ENCODE assay signal across 24 cellular contexts in genomic region chr2:136492901-136493300, GRCh38.
A peak's percentile ranks its signal among the peaks of the same experiment; 100 is the strongest.
DNase-seq lines count a peak whose midpoint lies in the region; ATAC-seq, FAIRE-seq and TF ChIP-seq lines count a peak whose summit lies in the region.
"Had no signal": no experiment of that assay in that cellular context is flagged by ENCODE, and none has a peak within 500 bp of the region (broad histone marks: within the 10 kb centered on the region; RNA-seq: fewer than 3 reads in every experiment).

No MANE protein-coding gene starts in this region.

- no peak overlapping the region for H3K23ac ChIP-seq in H1 (ENCODE audit: insufficient read length)

- no peaks in the 10 kb centered on the region for H3K36me3 ChIP-seq in H1 (ENCODE audit: control insufficient read depth in 2 of 4, insufficient read depth in 4 of 4, low read length in 3 of 4)
- H3K36me3 ChIP-seq: BLaER1, MG63, SJCRH30 had no signal

- no peak for FAIRE-seq in H1 (lab: Jason Lieb, UNC)
- FAIRE-seq: A204.1, K562, RCC 7860 had no signal

- H4K5ac ChIP-seq in H1 (ENCODE audit: insufficient read length, low read depth, low read length), result no peak overlapping the region

- TF ChIP-seq RAD21 in H1 (IDR thresholded peaks at IDR 0.05 in 1 of 2, conservative IDR thresholded peaks at IDR 0.05 in 1 of 2; ENCODE audit: low read depth in 2 of 2, low read length in 2 of 2), result no peak

- no peaks in the 10 kb centered on the region for H3K9me3 ChIP-seq in H1 (ENCODE audit: insufficient read depth in 2 of 2, low read depth in 1 of 2, low read length in 1 of 2)
- H3K9me3 ChIP-seq: BLaER1, MG63, SJCRH30 had no signal

- no peak overlapping the region for H3K9ac ChIP-seq in H1 (replicated peaks in 1 of 4; ENCODE audit: extremely low read depth in 1 of 4, low read depth in 3 of 4, low read length in 3 of 4)
- H3K9ac ChIP-seq: BLaER1 had no signal

- no peak overlapping the region for H3K14ac ChIP-seq in H1 (ENCODE audit: insufficient read length)

- H2BK5ac ChIP-seq in H1 (ENCODE audit: low read depth, low read length), result no peak overlapping the region

- H2BK12ac ChIP-seq in H1 (ENCODE audit: low read depth, low read length), result no peak overlapping the region

- no peak overlapping the region for H3K4me2 ChIP-seq in H1 (ENCODE audit: insufficient read depth in 1 of 2, low read depth in 2 of 2, low read length in 2 of 2)
- H3K4me2 ChIP-seq: BLaER1 had no signal

- H3K4me3 ChIP-seq in NB4 (ENCODE audit: low read depth, low read length) (no peak overlapping the region), H1 (ENCODE audit: extremely low read depth in 1 of 4, insufficient read depth in 2 of 4, low read depth in 3 of 4, low read length in 4 of 4) (no peak overlapping the region)
- H3K4me3 ChIP-seq: BLaER1, K562, MG63, SJCRH30 had no signal

- 77% methylated on average over 8 of the region's 8 CpGs; no CpG with 5 or more reads in 1 of the 2 experiments for WGBS in H1 (ENCODE audit: extremely low coverage in 1 of 2, insufficient coverage in 1 of 2, insufficient read length in 1 of 2, insufficient replicate concordance in 2 of 2, low coverage in 1 of 2, low lambda C conversion rate in 2 of 2, missing lambda C conversion rate in 1 of 2), 2 experiments

- TF ChIP-seq CTCF in NB4 (IDR thresholded peaks at IDR 0.05; ENCODE audit: low read depth, low read length), result no peak
- no peak for TF ChIP-seq CTCF in H1 (IDR thresholded peaks at IDR 0.05; ENCODE audit: control extremely low read depth in 1 of 3, insufficient read depth in 1 of 3, low read depth in 1 of 3, low read length in 3 of 3)

- peaks cover 0 to 1% (median 0%) of the 10 kb centered on the region in 4 experiments; a peak in 1 of 7 replicates for H3K27me3 ChIP-seq in H1 (replicated peaks in 1 of 4; ENCODE audit: control insufficient read depth in 3 of 4, extremely low read depth in 1 of 4, insufficient read depth in 3 of 4, low read length in 3 of 4)
- H3K27me3 ChIP-seq: BLaER1, MG63, SJCRH30 had no signal

- no peaks in the 10 kb centered on the region for H3K79me1 ChIP-seq in H1 (ENCODE audit: low read depth, low read length)

- no peak overlapping the region for H4K91ac ChIP-seq in H1 (replicated peaks; ENCODE audit: insufficient read length, low read length)

- H3K56ac ChIP-seq in H1 (replicated peaks; ENCODE audit: insufficient read length, low read depth, low read length), result no peak overlapping the region

- no peaks in the 10 kb centered on the region for H4K20me1 ChIP-seq in H1 (replicated peaks in 1 of 2; ENCODE audit: control insufficient read depth in 1 of 2, insufficient read depth in 2 of 2, low read length in 2 of 2)
- H4K20me1 ChIP-seq: BLaER1 had no signal

- H2BK20ac ChIP-seq in H1 (ENCODE audit: low read length), result no peak overlapping the region

- no peak for ATAC-seq in GM19463 (IDR thresholded peaks at IDR 0.05; ENCODE audit: unreplicated experiment)
- ATAC-seq in HG02571 (IDR thresholded peaks at IDR 0.05; ENCODE audit: unreplicated experiment), result no peak
- ATAC-seq: K562, SK-N-SH treated with all-trans-retinoic acid at 6 μM for 48 hours had no signal

- H4K8ac ChIP-seq in H1 (ENCODE audit: extremely low read depth, insufficient read depth, low read length), result no peak overlapping the region

- no peak overlapping the region for H2AFZ ChIP-seq in H1 (ENCODE audit: low read length)

- CTCF ChIA-PET in H1 (lab: Charles Lee; ENCODE audit: partially characterized antibody), result no interaction called here

- TF ChIP-seq EP300 in H1 (IDR thresholded peaks at IDR 0.05; ENCODE audit: borderline replicate concordance in 1 of 2, low read depth in 2 of 2, low read length in 2 of 2), result no peak

- no peak for TF ChIP-seq POLR2A in NB4 (IDR thresholded peaks at IDR 0.05; ENCODE audit: extremely low read depth, insufficient read length)
- TF ChIP-seq POLR2A in H1 (IDR thresholded peaks at IDR 0.05; ENCODE audit: control extremely low read depth in 1 of 2, low read depth in 2 of 2, low read length in 2 of 2), result no peak

- no peak overlapping the region for H3K18ac ChIP-seq in H1 (ENCODE audit: extremely low read depth, low read length)

- H3K4me1 ChIP-seq in H1 (replicated peaks in 1 of 4; ENCODE audit: control insufficient read depth in 3 of 4, insufficient read depth in 4 of 4, low read length in 3 of 4), result no peaks in the 10 kb centered on the region
- H3K4me1 ChIP-seq: BLaER1, SJCRH30 had no signal

- POLR2A ChIA-PET in H1 (lab: Charles Lee; ENCODE audit: partially characterized antibody), result no interaction called here

- H2AK5ac ChIP-seq in H1 (ENCODE audit: low read depth, low read length), result no peak overlapping the region

- no peaks in the 10 kb centered on the region for H3K23me2 ChIP-seq in H1 (ENCODE audit: low read depth, low read length)

- no peak overlapping the region for H3K27ac ChIP-seq in H1 (ENCODE audit: low read depth, low read length)
- H3K27ac ChIP-seq: BLaER1, HL-60, SJCRH30 had no signal

- no peak overlapping the region for H3K4ac ChIP-seq in H1 (replicated peaks; ENCODE audit: insufficient read length, low read depth, low read length)

- H3K79me2 ChIP-seq in H1 (ENCODE audit: control insufficient read depth in 1 of 2, insufficient read depth in 2 of 2, low read length in 2 of 2), result no peaks in the 10 kb centered on the region

- DNase-seq in NOMO-1 treated with DMSO at 0.1 percent for 48 hours (lab: John Stamatoyannopoulos, UW; ENCODE audit: unreplicated experiment) (peak; percentile 35), NOMO-1 treated with dmso at 0.1 percent for 144 hours (lab: John Stamatoyannopoulos, UW; ENCODE audit: unreplicated experiment) (no peak), Kasumi-1 (lab: John Stamatoyannopoulos, UW) (peak; percentile 26 to 35), NB4 (ENCODE audit: low read depth) (peak; percentile 51), H1 (ENCODE audit: low read depth in 1 of 2, low spot score in 2 of 2) (no peak), NCI-H2081 treated with DMSO at 0.1 percent for 48 hours (lab: John Stamatoyannopoulos, UW) (no peak)
- DNase-seq: CD4-positive, CD25-positive, alpha-beta regulatory T cell; GOT3; HCEC 1CT; MG63; NCI-H1105 treated with DMSO at 0.1 percent for 48 hours; NCI-H146; NCI-H748 treated with DMSO at 0.1 percent for 48 hours; NK-92 treated with Interleukin-12 subunit alpha and Interleukin-12 subunit beta, amount 100 ng/mL, for 24 hours; SJCRH30; T-helper 2 cell had no signal

- H2BK120ac ChIP-seq in H1 (replicated peaks; ENCODE audit: low read depth, low read length), result no peak overlapping the region

- no peak overlapping the region for H2BK15ac ChIP-seq in H1 (ENCODE audit: low read length)

TF ChIP-seq in H1, 55 proteins besides CTCF, POLR2A, EP300 and RAD21:
- peak; percentile 61; the same call in 1 of the 2 replicates for TF ChIP-seq CEBPB (IDR thresholded peaks at IDR 0.05; ENCODE audit: low read depth, low read length)
- no peak for TF ChIP-seq KDM4A (IDR thresholded peaks at IDR 0.05; ENCODE audit: low read depth, low read length, severe bottlenecking)

Comparison
In these comparisons a context has a peak if more than half of its experiments do, and no peak if none do; other contexts are left out.
1. DNase-seq: peak in NOMO-1 treated with DMSO at 0.1 percent for 48 hours (single experiment), Kasumi-1 (2 of 2) and NB4 (single experiment); none in NOMO-1 treated with dmso at 0.1 percent for 144 hours (single experiment), H1 (0 of 2) and NCI-H2081 treated with DMSO at 0.1 percent for 48 hours (single experiment).